In the genomic region with DNA sequence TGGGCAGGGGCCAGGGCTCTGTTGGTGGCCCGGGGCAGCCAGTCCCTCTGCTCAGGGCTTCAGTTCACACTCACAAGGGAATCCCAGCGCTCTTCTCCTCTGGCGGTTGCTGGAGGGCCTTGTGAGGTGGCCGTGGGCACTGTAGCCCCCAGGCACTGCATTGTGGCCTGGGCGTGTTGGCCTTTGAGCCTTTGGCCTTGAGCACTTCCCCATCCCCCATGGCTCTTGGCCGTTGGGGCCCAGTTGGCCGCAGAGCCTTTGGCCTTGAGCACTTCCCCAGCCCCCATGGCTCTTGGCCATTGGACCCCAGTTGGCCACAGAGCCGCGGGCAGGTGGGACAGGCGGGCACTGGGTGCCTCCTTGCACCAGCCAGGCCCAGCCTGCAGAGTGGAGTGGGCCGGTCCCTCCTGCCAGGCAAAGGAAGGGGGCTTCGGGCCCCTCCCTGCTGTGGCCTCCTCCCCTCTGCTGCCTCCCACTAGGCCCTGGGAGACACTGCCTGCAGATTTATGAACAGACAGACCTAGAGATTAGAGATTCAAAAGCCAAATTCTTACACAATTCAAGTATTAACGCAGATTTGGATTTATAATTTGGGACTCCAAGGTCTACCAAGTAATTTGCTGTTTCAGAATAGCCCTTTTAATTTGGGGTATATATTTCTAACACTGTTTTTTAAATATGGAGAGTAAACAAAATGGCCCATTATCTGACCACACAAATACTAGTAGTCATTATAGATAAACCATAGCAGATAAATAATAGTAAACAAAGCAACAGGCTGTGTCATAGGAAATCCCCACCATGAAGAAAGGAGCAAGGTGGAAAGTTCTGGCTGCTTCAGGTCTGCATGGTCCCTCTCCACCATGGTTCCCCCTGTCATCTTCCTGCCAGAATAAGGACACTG, we compare ENCODE assay signal across 3 cellular contexts.
TF ChIP-seq lines count a peak whose summit lies in the region.

No MANE protein-coding gene starts in this region.

TF ChIP-seq in SK-N-SH, 30 proteins besides CTCF, POLR2A, EP300 and RAD21:
- no peak for TF ChIP-seq RCOR1 (IDR thresholded peaks at IDR 0.05; ENCODE audit: low read length)
- no peak for TF ChIP-seq POLR2AphosphoS5 (IDR thresholded peaks at IDR 0.05; ENCODE audit: low read depth, low read length)
- TF ChIP-seq, protein P1, sequence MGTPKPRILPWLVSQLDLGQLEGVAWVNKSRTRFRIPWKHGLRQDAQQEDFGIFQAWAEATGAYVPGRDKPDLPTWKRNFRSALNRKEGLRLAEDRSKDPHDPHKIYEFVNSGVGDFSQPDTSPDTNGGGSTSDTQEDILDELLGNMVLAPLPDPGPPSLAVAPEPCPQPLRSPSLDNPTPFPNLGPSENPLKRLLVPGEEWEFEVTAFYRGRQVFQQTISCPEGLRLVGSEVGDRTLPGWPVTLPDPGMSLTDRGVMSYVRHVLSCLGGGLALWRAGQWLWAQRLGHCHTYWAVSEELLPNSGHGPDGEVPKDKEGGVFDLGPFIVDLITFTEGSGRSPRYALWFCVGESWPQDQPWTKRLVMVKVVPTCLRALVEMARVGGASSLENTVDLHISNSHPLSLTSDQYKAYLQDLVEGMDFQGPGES (IDR thresholded peaks at IDR 0.05; ENCODE audit: low read depth, low read length), result no peak
- TF ChIP-seq, protein P2, sequence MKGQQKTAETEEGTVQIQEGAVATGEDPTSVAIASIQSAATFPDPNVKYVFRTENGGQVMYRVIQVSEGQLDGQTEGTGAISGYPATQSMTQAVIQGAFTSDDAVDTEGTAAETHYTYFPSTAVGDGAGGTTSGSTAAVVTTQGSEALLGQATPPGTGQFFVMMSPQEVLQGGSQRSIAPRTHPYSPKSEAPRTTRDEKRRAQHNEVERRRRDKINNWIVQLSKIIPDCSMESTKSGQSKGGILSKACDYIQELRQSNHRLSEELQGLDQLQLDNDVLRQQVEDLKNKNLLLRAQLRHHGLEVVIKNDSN (IDR thresholded peaks at IDR 0.05; ENCODE audit: borderline replicate concordance, low read depth), result no peak
- no peak for TF ChIP-seq GATA2 (CRISPR knock-in tag; IDR thresholded peaks at IDR 0.05)
- TF ChIP-seq TCF12 (IDR thresholded peaks at IDR 0.05), result no peak

TF ChIP-seq in SK-N-SH treated with all-trans-retinoic acid at 6 μM for 48 hours, 23 proteins besides CTCF, POLR2A, EP300 and RAD21 (continues in another document):
- TF ChIP-seq, protein P3, sequence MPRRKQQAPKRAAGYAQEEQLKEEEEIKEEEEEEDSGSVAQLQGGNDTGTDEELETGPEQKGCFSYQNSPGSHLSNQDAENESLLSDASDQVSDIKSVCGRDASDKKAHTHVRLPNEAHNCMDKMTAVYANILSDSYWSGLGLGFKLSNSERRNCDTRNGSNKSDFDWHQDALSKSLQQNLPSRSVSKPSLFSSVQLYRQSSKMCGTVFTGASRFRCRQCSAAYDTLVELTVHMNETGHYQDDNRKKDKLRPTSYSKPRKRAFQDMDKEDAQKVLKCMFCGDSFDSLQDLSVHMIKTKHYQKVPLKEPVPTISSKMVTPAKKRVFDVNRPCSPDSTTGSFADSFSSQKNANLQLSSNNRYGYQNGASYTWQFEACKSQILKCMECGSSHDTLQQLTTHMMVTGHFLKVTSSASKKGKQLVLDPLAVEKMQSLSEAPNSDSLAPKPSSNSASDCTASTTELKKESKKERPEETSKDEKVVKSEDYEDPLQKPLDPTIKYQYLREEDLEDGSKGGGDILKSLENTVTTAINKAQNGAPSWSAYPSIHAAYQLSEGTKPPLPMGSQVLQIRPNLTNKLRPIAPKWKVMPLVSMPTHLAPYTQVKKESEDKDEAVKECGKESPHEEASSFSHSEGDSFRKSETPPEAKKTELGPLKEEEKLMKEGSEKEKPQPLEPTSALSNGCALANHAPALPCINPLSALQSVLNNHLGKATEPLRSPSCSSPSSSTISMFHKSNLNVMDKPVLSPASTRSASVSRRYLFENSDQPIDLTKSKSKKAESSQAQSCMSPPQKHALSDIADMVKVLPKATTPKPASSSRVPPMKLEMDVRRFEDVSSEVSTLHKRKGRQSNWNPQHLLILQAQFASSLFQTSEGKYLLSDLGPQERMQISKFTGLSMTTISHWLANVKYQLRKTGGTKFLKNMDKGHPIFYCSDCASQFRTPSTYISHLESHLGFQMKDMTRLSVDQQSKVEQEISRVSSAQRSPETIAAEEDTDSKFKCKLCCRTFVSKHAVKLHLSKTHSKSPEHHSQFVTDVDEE (CRISPR knock-in tag; IDR thresholded peaks at IDR 0.05), result no peak
- TF ChIP-seq ZNF8 (CRISPR knock-in tag; IDR thresholded peaks at IDR 0.05) (no peak), RARB (CRISPR knock-in tag; IDR thresholded peaks at IDR 0.05) (no peak), ARNTL (CRISPR knock-in tag; IDR thresholded peaks at IDR 0.05; ENCODE audit: borderline replicate concordance, low read depth) (no peak), ZNF565 (CRISPR knock-in tag; conservative IDR thresholded peaks at IDR 0.05; ENCODE audit: low read depth) (no peak), GLIS3 (CRISPR knock-in tag; IDR thresholded peaks at IDR 0.05) (no peak), ZNF70 (CRISPR knock-in tag; IDR thresholded peaks at IDR 0.05) (no peak), TOX (CRISPR knock-in tag; IDR thresholded peaks at IDR 0.05; ENCODE audit: borderline replicate concordance) (no peak), ZC3H10 (CRISPR knock-in tag; IDR thresholded peaks at IDR 0.05) (no peak), ZFP30 (CRISPR knock-in tag; IDR thresholded peaks at IDR 0.05) (no peak), SNAI2 (CRISPR knock-in tag; IDR thresholded peaks at IDR 0.05) (no peak), PPARA (CRISPR knock-in tag; IDR thresholded peaks at IDR 0.05; ENCODE audit: borderline replicate concordance) (no peak), ESRRG (CRISPR knock-in tag; IDR thresholded peaks at IDR 0.05) (no peak), ZFP3 (CRISPR knock-in tag; IDR thresholded peaks at IDR 0.05) (no peak), CSDC2 (CRISPR knock-in tag; IDR thresholded peaks at IDR 0.05) (no peak), ISL1 (CRISPR knock-in tag; IDR thresholded peaks at IDR 0.05) (no peak)
- TF ChIP-seq, protein P4, sequence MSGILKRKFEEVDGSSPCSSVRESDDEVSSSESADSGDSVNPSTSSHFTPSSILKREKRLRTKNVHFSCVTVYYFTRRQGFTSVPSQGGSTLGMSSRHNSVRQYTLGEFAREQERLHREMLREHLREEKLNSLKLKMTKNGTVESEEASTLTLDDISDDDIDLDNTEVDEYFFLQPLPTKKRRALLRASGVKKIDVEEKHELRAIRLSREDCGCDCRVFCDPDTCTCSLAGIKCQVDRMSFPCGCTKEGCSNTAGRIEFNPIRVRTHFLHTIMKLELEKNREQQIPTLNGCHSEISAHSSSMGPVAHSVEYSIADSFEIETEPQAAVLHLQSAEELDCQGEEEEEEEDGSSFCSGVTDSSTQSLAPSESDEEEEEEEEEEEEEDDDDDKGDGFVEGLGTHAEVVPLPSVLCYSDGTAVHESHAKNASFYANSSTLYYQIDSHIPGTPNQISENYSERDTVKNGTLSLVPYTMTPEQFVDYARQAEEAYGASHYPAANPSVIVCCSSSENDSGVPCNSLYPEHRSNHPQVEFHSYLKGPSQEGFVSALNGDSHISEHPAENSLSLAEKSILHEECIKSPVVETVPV (CRISPR knock-in tag; IDR thresholded peaks at IDR 0.05), result no peak
- TF ChIP-seq, protein P5, sequence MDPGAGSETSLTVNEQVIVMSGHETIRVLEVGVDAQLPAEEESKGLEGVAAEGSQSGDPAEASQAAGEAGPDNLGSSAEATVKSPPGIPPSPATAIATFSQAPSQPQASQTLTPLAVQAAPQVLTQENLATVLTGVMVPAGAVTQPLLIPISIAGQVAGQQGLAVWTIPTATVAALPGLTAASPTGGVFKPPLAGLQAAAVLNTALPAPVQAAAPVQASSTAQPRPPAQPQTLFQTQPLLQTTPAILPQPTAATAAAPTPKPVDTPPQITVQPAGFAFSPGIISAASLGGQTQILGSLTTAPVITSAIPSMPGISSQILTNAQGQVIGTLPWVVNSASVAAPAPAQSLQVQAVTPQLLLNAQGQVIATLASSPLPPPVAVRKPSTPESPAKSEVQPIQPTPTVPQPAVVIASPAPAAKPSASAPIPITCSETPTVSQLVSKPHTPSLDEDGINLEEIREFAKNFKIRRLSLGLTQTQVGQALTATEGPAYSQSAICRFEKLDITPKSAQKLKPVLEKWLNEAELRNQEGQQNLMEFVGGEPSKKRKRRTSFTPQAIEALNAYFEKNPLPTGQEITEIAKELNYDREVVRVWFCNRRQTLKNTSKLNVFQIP (CRISPR knock-in tag; IDR thresholded peaks at IDR 0.05; ENCODE audit: borderline replicate concordance, low read depth), result no peak

TF ChIP-seq in endothelial cell of umbilical vein, 7 proteins besides CTCF, POLR2A, EP300 and RAD21:
- peak; percentile 9 for TF ChIP-seq POLR2AphosphoS5 (IDR thresholded peaks at IDR 0.05; ENCODE audit: insufficient read depth, low read depth, low read length)
- no peak for TF ChIP-seq JUN (IDR thresholded peaks at IDR 0.05; ENCODE audit: borderline replicate concordance, insufficient read depth, insufficient read length, low read depth)
